ENCODE assay signal across 1 cellular context in genomic region chr16:9932919-9933653, GRCh38.
TF ChIP-seq lines count a peak whose summit lies in the region.

No MANE protein-coding gene starts in this region.

TF ChIP-seq in GM12878, 131 proteins besides CTCF, POLR2A, EP300 and RAD21 (continued from another document):
- TF ChIP-seq ZBTB40 (IDR thresholded peaks at IDR 0.05; ENCODE audit: borderline replicate concordance) (no peak), EED (IDR thresholded peaks at IDR 0.05; ENCODE audit: low read depth) (0 out of 2 replicates have a peak, but pooled peaks have one; percentile 17)
